25 cellular contexts compared by ENCODE assay signal in the genomic region with DNA sequence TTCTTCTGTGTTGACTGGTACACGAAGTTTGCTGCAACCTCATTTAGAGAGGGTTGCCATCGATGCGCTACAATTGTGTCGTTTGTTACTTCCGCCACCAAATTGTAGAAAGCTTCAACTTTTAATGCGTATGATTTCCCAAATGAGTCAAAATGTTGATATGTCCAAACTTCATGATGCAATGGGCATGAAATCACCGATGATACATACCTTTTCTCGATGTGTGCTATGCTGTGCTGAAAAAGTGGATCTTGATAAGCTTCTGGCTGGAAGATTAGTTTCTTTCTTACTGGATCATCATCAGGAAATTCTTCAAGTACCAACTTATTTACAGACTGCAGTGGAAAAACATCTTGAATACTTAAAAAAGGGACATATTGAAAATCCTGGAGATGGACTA.
DNase-seq lines count a peak whose midpoint lies in the region; ATAC-seq and TF ChIP-seq lines count a peak whose summit lies in the region.
"Had no signal": no experiment of that assay in that cellular context is flagged by ENCODE, and none has a peak within 500 bp of the region (broad histone marks: within the 10 kb centered on the region; RNA-seq: fewer than 3 reads in every experiment).

No MANE protein-coding gene starts in this region.

- CTCF ChIA-PET in MCF 10A (lab: Yijun Ruan, JAX): no interaction called here
- CTCF ChIA-PET in OCI-LY7 (lab: Charles Lee; ENCODE audit: unreplicated experiment): no interaction called here

- no peaks in the 10 kb centered on the region for H3K4me1 ChIP-seq in breast epithelium
- no peaks in the 10 kb centered on the region for H3K4me1 ChIP-seq in mesendoderm (ENCODE audit: control insufficient read depth, low read depth, low read length)
- H3K4me1 ChIP-seq in OCI-LY7 (ENCODE audit: insufficient read depth, low read length, poor library complexity, severe bottlenecking): no peaks in the 10 kb centered on the region

- no peak overlapping the region for H3K56ac ChIP-seq in mesendoderm (ENCODE audit: low read length)

- H3K4me3 ChIP-seq in breast epithelium (no peak overlapping the region), choroid plexus epithelial cell (ENCODE audit: low read depth, low read length) (no peak overlapping the region), mesendoderm (ENCODE audit: low read length) (no peak overlapping the region), OCI-LY7 (ENCODE audit: low read depth, low read length, poor library complexity, severe bottlenecking) (no peak overlapping the region)
- H3K4me3 ChIP-seq: GM23338 had no signal

- H3K4me3 Mint-ChIP-seq in MCF 10A (ENCODE audit: unreplicated experiment): no peak overlapping the region
- H3K4me3 Mint-ChIP-seq: CD8-positive, alpha-beta memory T cell; GM23338; IgD-negative memory B cell had no signal

- no peak overlapping the region for H3K27ac Mint-ChIP-seq in MCF 10A (ENCODE audit: low read depth, unreplicated experiment)
- H3K27ac Mint-ChIP-seq: CD8-positive, alpha-beta memory T cell; GM23338; IgD-negative memory B cell had no signal

- H3K36me3 Mint-ChIP-seq in MCF 10A (ENCODE audit: insufficient read depth, unreplicated experiment): peaks cover 11% of the 10 kb centered on the region

- H3K23ac ChIP-seq in mesendoderm (ENCODE audit: low read length): no peak overlapping the region

- H2BK15ac ChIP-seq in mesendoderm (replicated peaks; ENCODE audit: low read depth): no peak overlapping the region

- H3K18ac ChIP-seq in mesendoderm (ENCODE audit: low read length): no peak overlapping the region

- no peaks in the 10 kb centered on the region for H3K9me2 ChIP-seq in OCI-LY7 (ENCODE audit: insufficient read depth, low read length)

- H3K4me2 ChIP-seq in mesendoderm (ENCODE audit: low read length) (no peak overlapping the region), OCI-LY7 (ENCODE audit: low read length) (no peak overlapping the region)
- H3K4me2 ChIP-seq: GM23338 had no signal

- ATAC-seq in GM19452 (IDR thresholded peaks at IDR 0.05; ENCODE audit: unreplicated experiment): no peak
- ATAC-seq: GM23338 had no signal

- peaks cover 0 to 7% of the 10 kb centered on the region in 2 donors for H3K9me3 ChIP-seq in breast epithelium
- no peaks in the 10 kb centered on the region for H3K9me3 ChIP-seq in OCI-LY7 (ENCODE audit: low read length)

- H3K27me3 ChIP-seq in breast epithelium: no peaks in the 10 kb centered on the region
- H3K27me3 ChIP-seq in mesendoderm (ENCODE audit: insufficient read depth, low read length, poor library complexity): no peaks in the 10 kb centered on the region

- no peak overlapping the region for H3K9ac ChIP-seq in mesendoderm (ENCODE audit: low read length)

- TF ChIP-seq CTCF in MCF 10A (IDR thresholded peaks at IDR 0.05; ENCODE audit: unreplicated experiment): no peak
- no peak for TF ChIP-seq CTCF in breast epithelium (IDR thresholded peaks at IDR 0.05)
- no peak for TF ChIP-seq CTCF in choroid plexus epithelial cell (conservative IDR thresholded peaks at IDR 0.05; ENCODE audit: low read depth, low read length)
- TF ChIP-seq CTCF in OCI-LY7 (conservative IDR thresholded peaks at IDR 0.05; ENCODE audit: low read length): no peak

- H2BK120ac ChIP-seq in mesendoderm (ENCODE audit: low read depth, low read length): no peak overlapping the region

- H3K79me2 ChIP-seq in mesendoderm (ENCODE audit: control insufficient read depth, insufficient read depth, low read length): no peaks in the 10 kb centered on the region
- no peaks in the 10 kb centered on the region for H3K79me2 ChIP-seq in OCI-LY7 (ENCODE audit: insufficient read depth, low read depth, low read length)

- H2AFZ ChIP-seq in OCI-LY7 (ENCODE audit: low read length): no peak overlapping the region
- H2AFZ ChIP-seq: GM23338 had no signal

- H4K20me1 ChIP-seq in OCI-LY7 (ENCODE audit: insufficient read depth, low read length): no peaks in the 10 kb centered on the region

- H3K4me1 Mint-ChIP-seq in MCF 10A (ENCODE audit: insufficient read depth, unreplicated experiment): peaks cover 6% of the 10 kb centered on the region
- H3K4me1 Mint-ChIP-seq: CD8-positive, alpha-beta memory T cell; GM23338 had no signal

- DNase-seq in MCF 10A (ENCODE audit: unreplicated experiment): peak; percentile 16
- no peak for DNase-seq in breast epithelium (ENCODE audit: low spot score in 2 of 2)
- peak; percentile 12 for DNase-seq in NCI-H460 (ENCODE audit: extremely low read depth, low read depth)
- DNase-seq in choroid plexus epithelial cell (ENCODE audit: low read depth): peak; percentile 4
- DNase-seq in mesendoderm: peak; percentile 1
- DNase-seq in stimulated activated naive CD4-positive, alpha-beta T cell treated with Interleukin-2 at 50 U/mL for 16 hours (lab: John Stamatoyannopoulos, UW): no peak
- no peak for DNase-seq in OCI-LY7 (ENCODE audit: low spot score)
- DNase-seq: 8988T; Calu3; CD8-positive, alpha-beta memory T cell; DMS153; GF-D8; HCEC 1CT; Karpas-422; NCI-H1105; NCI-H146; NCI-H2029; NCI-H2227 treated with DMSO at 0.1 percent for 48 hours; NCI-H524 treated with DMSO at 0.1 percent for 48 hours; NCI-H82; Right ventricle myocardium superior had no signal

- POLR2A ChIA-PET in MCF 10A (lab: Yijun Ruan, JAX) (interaction anchor here (0.6 kb wide), 1 partner anchor 1206 kb away, joined by 3 read pairs; no protein-coding TSS in a partner anchor), OCI-LY7 (lab: Charles Lee) (no interaction called here)

- H4K8ac ChIP-seq in mesendoderm (ENCODE audit: low read depth, low read length): no peak overlapping the region

- no peaks in the 10 kb centered on the region for H3K36me3 ChIP-seq in breast epithelium
- H3K36me3 ChIP-seq in mesendoderm (ENCODE audit: control insufficient read depth, insufficient read depth, low read length): no peaks in the 10 kb centered on the region
- no peaks in the 10 kb centered on the region for H3K36me3 ChIP-seq in OCI-LY7 (ENCODE audit: insufficient read depth, low read length)

- no peaks in the 10 kb centered on the region for H3K27me3 Mint-ChIP-seq in MCF 10A (ENCODE audit: insufficient read depth, unreplicated experiment)
- H3K27me3 Mint-ChIP-seq: CD8-positive, alpha-beta memory T cell; IgD-negative memory B cell had no signal

- intact Hi-C loops in MCF 10A (cut with micrococcal nuclease) (no loop called here), breast epithelium (cut with DNase I; ENCODE audit: low total_unique reads) (no loop called here), OCI-LY7 (cut with micrococcal nuclease; ENCODE audit: unreplicated experiment) (no loop called here)

- H3K9me3 Mint-ChIP-seq in MCF 10A (ENCODE audit: unreplicated experiment): peaks cover 7% of the 10 kb centered on the region
- H3K9me3 Mint-ChIP-seq: GM23338 had no signal

- H2BK5ac ChIP-seq in mesendoderm (ENCODE audit: low read length): no peak overlapping the region

- H3K4ac ChIP-seq in mesendoderm (ENCODE audit: low read depth, low read length): no peak overlapping the region

- H4K5ac ChIP-seq in mesendoderm (ENCODE audit: low read length): no peak overlapping the region

- no CpG with 5 or more reads among the region's 8 CpGs for WGBS in mesendoderm (ENCODE audit: extremely low coverage, insufficient coverage, low lambda C conversion rate)

- no peak overlapping the region for H2AK5ac ChIP-seq in mesendoderm (ENCODE audit: low read length)

- BruUV-seq in MCF 10A (replicated peaks; lab: Mats Ljungman, UMichigan) (no TSS peak), OCI-LY7 (replicated peaks; lab: Mats Ljungman, UMichigan) (no TSS peak)

- H3K27ac ChIP-seq in breast epithelium (no peak overlapping the region), mesendoderm (ENCODE audit: low read depth, low read length) (no peak overlapping the region), OCI-LY7 (ENCODE audit: low read depth, low read length, poor library complexity, severe bottlenecking) (no peak overlapping the region)
- H3K27ac ChIP-seq: C4-2B had no signal

- no peak for TF ChIP-seq POLR2A in breast epithelium (IDR thresholded peaks at IDR 0.05)

- no peaks in the 10 kb centered on the region for H3K79me1 ChIP-seq in mesendoderm (ENCODE audit: low read length)

Comparison
In these comparisons a context has a peak if more than half of its experiments do, and no peak if none do; other contexts are left out.
1. DNase-seq: peak in MCF 10A (single experiment), NCI-H460 (single experiment), choroid plexus epithelial cell (single experiment) and mesendoderm (single experiment); none in breast epithelium (0 of 2), stimulated activated naive CD4-positive, alpha-beta T cell treated with Interleukin-2 at 50 U/mL for 16 hours (single experiment) and OCI-LY7 (single experiment).